11 cellular contexts compared by ENCODE assay signal in genomic region chr21:42003051-42003461, GRCh38. TPM values are rescaled to one million over a fixed set of nuclear protein-coding genes. Genes with fewer than 3 reads are reported as not detected.
DNase-seq lines count a peak whose midpoint lies in the region; ATAC-seq, FAIRE-seq and TF ChIP-seq lines count a peak whose summit lies in the region.
"Had no signal": no experiment of that assay in that cellular context is flagged by ENCODE, and none has a peak within 500 bp of the region (broad histone marks: within the 10 kb centered on the region; RNA-seq: fewer than 3 reads in every experiment).

No MANE protein-coding gene starts in this region.

- SMC1A ChIA-PET in GM12878 (lab: Charles Lee; ENCODE audit: uncharacterized antibody, unreplicated experiment) = interaction anchor here (0.9 to 1.6 kb wide), 5 partner anchors 9 to 114 kb away, joined by 3 to 5 read pairs (median 4); no protein-coding TSS in a partner anchor

- H3K36me3 ChIP-seq in GM12878 (ENCODE audit: control insufficient read depth in 2 of 2, insufficient read depth in 2 of 2, low read length in 1 of 2) = peaks cover 0 to 14% of the 10 kb centered on the region in 2 experiments; a peak in 2 of 4 replicates

- in situ Hi-C loops in GM12878 (cut with MboI) = loop anchor here (5.0 kb wide), 1 partner anchor 76 kb away; no protein-coding TSS in a partner anchor

- H3K27me3 ChIP-seq in GM12878 (replicated peaks in 1 of 2; ENCODE audit: control insufficient read depth in 2 of 2, insufficient read depth in 2 of 2, low read length in 1 of 2) = no peaks in the 10 kb centered on the region
- H3K27me3 ChIP-seq: gastroesophageal sphincter had no signal

- no peak for DNase-seq in GM12891 (ENCODE audit: insufficient read length, low spot score)
- peak; percentile 99 for DNase-seq in RKO (ENCODE audit: low spot score)
- no peak for DNase-seq in GM12878 (ENCODE audit: low read depth, low spot score)
- DNase-seq in stimulated activated CD4-positive, alpha-beta T cell treated with anti-CD3 and anti-CD28 coated beads, Interleukin-1b, Interleukin-23, amount 100 ng/mL, for 48 hours = peak; percentile 52
- DNase-seq in NCI-H2196 (lab: John Stamatoyannopoulos, UW; ENCODE audit: unreplicated experiment) = no peak
- no peak for DNase-seq in middle frontal gyrus (ENCODE audit: extremely low spot score, low spot score)
- no peak for DNase-seq in AML-193 (lab: John Stamatoyannopoulos, UW)
- DNase-seq: naive B cell, NCI-H2081 had no signal

- no peak for TF ChIP-seq RAD21 in GM12878 (IDR thresholded peaks at IDR 0.05; ENCODE audit: insufficient read depth, low read depth, low read length)

- no peaks in the 10 kb centered on the region for H4K20me1 ChIP-seq in GM12878 (ENCODE audit: control insufficient read depth, insufficient read depth)

- peak overlapping the region; percentile 48 for H3K4me2 ChIP-seq in GM12878 (ENCODE audit: control insufficient read depth, insufficient read depth)

- TF ChIP-seq EP300 in GM12878 (IDR thresholded peaks at IDR 0.05; ENCODE audit: borderline replicate concordance in 1 of 2, control insufficient read depth in 1 of 2, low read depth in 2 of 2, low read length in 2 of 2) = no peak

- peak overlapping the region; percentile 55; the same call in 1 of the 2 replicates for H3K9ac ChIP-seq in GM12878 (ENCODE audit: control insufficient read depth, insufficient read depth, low read length)

- POLR2A ChIA-PET in GM12878 (lab: Charles Lee) = interaction anchor here (0.8 to 1.4 kb wide), 4 partner anchors 16 to 127 kb away, joined by 3 to 9 read pairs (median 4); no protein-coding TSS in a partner anchor

- peak overlapping the region; percentile 79 for H3K27ac ChIP-seq in GM12878 (ENCODE audit: control insufficient read depth, insufficient read depth)
- H3K27ac ChIP-seq: gastroesophageal sphincter had no signal

- intact Hi-C loops in GM12878 (cut with micrococcal nuclease; ENCODE audit: unreplicated experiment) = loop anchor here (2.0 to 10.0 kb wide), 4 partner anchors 51 to 638 kb away; partner anchors contain the start of genes C2CD2 and MX2

- no peak for TF ChIP-seq CTCF in GM12878 (IDR thresholded peaks at IDR 0.05 in 2 of 3, conservative IDR thresholded peaks at IDR 0.05 in 1 of 3; ENCODE audit: control insufficient read depth in 2 of 3, extremely low read depth in 1 of 3, insufficient read depth in 1 of 3, low read depth in 3 of 3, low read length in 3 of 3)

- H3K4me3 ChIP-seq in GM12878 = peak overlapping the region; percentile 50; the same call in 1 of the 2 replicates
- H3K4me3 ChIP-seq: gastroesophageal sphincter had no signal

- WGBS in GM12878 (ENCODE audit: insufficient coverage, insufficient replicate concordance, low lambda C conversion rate, missing lambda C conversion rate) = 26% methylated on average over 4 of the region's 4 CpGs

- no peaks in the 10 kb centered on the region for H3K9me3 ChIP-seq in GM12878 (replicated peaks; ENCODE audit: control insufficient read depth, insufficient read depth, low read length)
- H3K9me3 ChIP-seq: gastroesophageal sphincter had no signal

- peak overlapping the region; percentile 24; the same call in 1 of the 2 replicates for H2AFZ ChIP-seq in GM12878 (ENCODE audit: control insufficient read depth, low read depth, low read length)

- TF ChIP-seq POLR2A in GM12891 (IDR thresholded peaks at IDR 0.05; ENCODE audit: low read depth, low read length) = no peak
- no peak for TF ChIP-seq POLR2A in GM12878 (IDR thresholded peaks at IDR 0.05; ENCODE audit: low read depth, low read length)

- BruUV-seq in GM12878 (replicated peaks; lab: Mats Ljungman, UMichigan) = TSS peak; percentile 86

- FAIRE-seq in GM12891 (lab: Jason Lieb, UNC) = peak; percentile 52
- FAIRE-seq in GM12878 (lab: Jason Lieb, UNC) = no peak

- peak; percentile 50 for ATAC-seq in GM12878
- ATAC-seq in HG03039 (IDR thresholded peaks at IDR 0.05; ENCODE audit: unreplicated experiment) = no peak
- ATAC-seq: gastroesophageal sphincter had no signal

- peaks cover 20% of the 10 kb centered on the region for H3K4me1 ChIP-seq in GM12878 (ENCODE audit: control insufficient read depth, insufficient read depth, low read length)
- H3K4me1 ChIP-seq: gastroesophageal sphincter had no signal

- peaks cover 56% of the 10 kb centered on the region for H3K79me2 ChIP-seq in GM12878 (ENCODE audit: control insufficient read depth, insufficient read depth, low read length)

- CTCF ChIA-PET in GM12878 (lab: Yijun Ruan, JAX) = interaction anchor here (0.7 to 1.4 kb wide), 3 partner anchors 46 to 142 kb away, joined by 3 to 4 read pairs (median 3); no protein-coding TSS in a partner anchor

- RAD21 ChIA-PET in GM12878 (lab: Charles Lee; ENCODE audit: unreplicated experiment) = interaction anchor here (1.2 to 1.5 kb wide), 4 partner anchors 50 to 115 kb away, joined by 5 to 7 read pairs (median 6); no protein-coding TSS in a partner anchor

TF ChIP-seq in GM12891, 5 proteins besides CTCF, POLR2A, EP300 and RAD21:
- TF ChIP-seq PAX5 (IDR thresholded peaks at IDR 0.05; ENCODE audit: insufficient read depth, low read length, severe bottlenecking) (no peak), SPI1 (IDR thresholded peaks at IDR 0.05; ENCODE audit: low read depth, low read length) (peak; percentile 70), TAF1 (IDR thresholded peaks at IDR 0.05; ENCODE audit: low read depth, low read length) (no peak)

TF ChIP-seq in GM12878, 131 proteins besides CTCF, POLR2A, EP300 and RAD21:
- TF ChIP-seq FOS (IDR thresholded peaks at IDR 0.05; ENCODE audit: borderline replicate concordance, extremely low read depth, insufficient read length) = no peak
- TF ChIP-seq ZBED1 (IDR thresholded peaks at IDR 0.05; ENCODE audit: borderline replicate concordance) = 0 out of 2 replicates have a peak, but pooled peaks have one; percentile 3
- no peak for TF ChIP-seq SUPT20H (IDR thresholded peaks at IDR 0.05; ENCODE audit: borderline replicate concordance, control insufficient read depth, low read depth, low read length)
- TF ChIP-seq SPI1 (IDR thresholded peaks at IDR 0.05; ENCODE audit: borderline replicate concordance, insufficient read depth, low read depth, low read length) = peak; percentile 72
- TF ChIP-seq, protein P1, sequence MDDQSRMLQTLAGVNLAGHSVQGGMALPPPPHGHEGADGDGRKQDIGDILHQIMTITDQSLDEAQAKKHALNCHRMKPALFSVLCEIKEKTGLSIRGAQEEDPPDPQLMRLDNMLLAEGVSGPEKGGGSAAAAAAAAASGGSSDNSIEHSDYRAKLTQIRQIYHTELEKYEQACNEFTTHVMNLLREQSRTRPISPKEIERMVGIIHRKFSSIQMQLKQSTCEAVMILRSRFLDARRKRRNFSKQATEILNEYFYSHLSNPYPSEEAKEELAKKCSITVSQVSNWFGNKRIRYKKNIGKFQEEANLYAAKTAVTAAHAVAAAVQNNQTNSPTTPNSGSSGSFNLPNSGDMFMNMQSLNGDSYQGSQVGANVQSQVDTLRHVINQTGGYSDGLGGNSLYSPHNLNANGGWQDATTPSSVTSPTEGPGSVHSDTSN (IDR thresholded peaks at IDR 0.05; ENCODE audit: insufficient replicate concordance, low read depth, low read length) = peak; percentile 5
- TF ChIP-seq BHLHE40 (IDR thresholded peaks at IDR 0.05; ENCODE audit: borderline replicate concordance in 1 of 2, low read depth in 2 of 2, low read length in 1 of 2) = peak; percentile 49 to 52; a peak in 1 of 4 replicates
TF ChIP-seq in GM12878: peak in this region for 4.

RNA-seq across cellular contexts. Expression of gene ZBTB21, which starts 7.1 kb away (rescaled TPM):
- polyA plus RNA-seq in GM12891 (2012; ENCODE audit: low read depth, missing spikeins) = 6.1 TPM
- total RNA-seq in GM12878 (2013; cell fraction: nucleolus; rRNA removed) = 28.7 and 28.9 TPM in 2 replicates
- total RNA-seq in GM12878 (2014; rRNA removed) (8.5 and 9.8 TPM in 2 replicates), GM12878 (2014; rRNA removed; fragmentation: Illumina TruSeq; extraction: Trizol) (13.1 and 13.4 TPM in 2 replicates), GM12878 (2021) (17.9 and 21.6 TPM in 2 replicates)
- polyA plus RNA-seq in GM12878 (2011; ENCODE audit: low read depth) = 6.1 TPM
- polyA plus RNA-seq in GM12878 (2011; rRNA removed) (9.1 and 9.6 TPM in 2 replicates), GM12878 (2014; fragmentation: Illumina TruSeq; extraction: Trizol) (12.6 and 12.7 TPM in 2 replicates), GM12878 (2014; fragmentation: Nextera tagmentation; extraction: Ambion mirVana) (1 to 10 TPM; 1.8 to 2.3 TPM), GM12878 (2014; rRNA removed) (6.3 and 7.0 TPM in 2 replicates), GM12878 (2016; fragmentation: Nextera tagmentation; extraction: Ambion mirVana) (10 to 100 TPM; 11.3 to 13.9 TPM)
- 5.7 and 11.2 TPM in 2 replicates for polyA plus RNA-seq in GM12878 (2011; cell fraction: cytosol; rRNA removed)
- polyA plus RNA-seq in GM12878 (2011; cell fraction: nucleus; rRNA removed) = 12.9 and 18.3 TPM in 2 replicates
- 9.1 and 9.6 TPM in 2 replicates for polyA plus RNA-seq in GM12878 (2012)
- 14.7 and 15.7 TPM in 2 replicates for polyA minus RNA-seq in GM12878 (2011; rRNA and poly(A)+ RNA removed)
- 6.4 and 8.6 TPM in 2 replicates for polyA minus RNA-seq in GM12878 (2011; cell fraction: cytosol; rRNA and poly(A)+ RNA removed)
- polyA minus RNA-seq in GM12878 (2011; cell fraction: nucleus; rRNA and poly(A)+ RNA removed) = 10.8 and 12.8 TPM in 2 replicates

RNA-seq across cellular contexts. Expression of gene C2CD2, which starts 49.2 kb away (rescaled TPM):
- polyA plus RNA-seq in GM12891 (2012; ENCODE audit: low read depth, missing spikeins) = 9.1 TPM
- 193 and 225 TPM in 2 replicates for total RNA-seq in GM12878 (2013; cell fraction: nucleolus; rRNA removed)
- total RNA-seq in GM12878 (2014; rRNA removed) (13.0 and 13.7 TPM in 2 replicates), GM12878 (2014; rRNA removed; fragmentation: Illumina TruSeq; extraction: Trizol) (8.3 and 10.9 TPM in 2 replicates), GM12878 (2021) (11.2 and 11.6 TPM in 2 replicates)
- polyA plus RNA-seq in GM12878 (2011; ENCODE audit: low read depth) = 4.4 TPM
- polyA plus RNA-seq in GM12878 (2011; rRNA removed) (26.9 and 30.9 TPM in 2 replicates), GM12878 (2014; fragmentation: Illumina TruSeq; extraction: Trizol) (8.8 and 9.3 TPM in 2 replicates), GM12878 (2014; fragmentation: Nextera tagmentation; extraction: Ambion mirVana) (1 to 10 TPM; 2.2 to 2.9 TPM), GM12878 (2014; rRNA removed) (9.9 and 11.1 TPM in 2 replicates), GM12878 (2016; fragmentation: Nextera tagmentation; extraction: Ambion mirVana) (1 to 10 TPM; 2.5 to 4.9 TPM)
- polyA plus RNA-seq in GM12878 (2011; cell fraction: cytosol; rRNA removed) = 22.6 and 26.7 TPM in 2 replicates
- polyA plus RNA-seq in GM12878 (2011; cell fraction: nucleus; rRNA removed) = 59.4 and 76.9 TPM in 2 replicates
- 7.7 and 13.4 TPM in 2 replicates for polyA plus RNA-seq in GM12878 (2012)
- polyA minus RNA-seq in GM12878 (2011; rRNA and poly(A)+ RNA removed) = 57.2 and 71.5 TPM in 2 replicates
- 9.8 and 11.5 TPM in 2 replicates for polyA minus RNA-seq in GM12878 (2011; cell fraction: cytosol; rRNA and poly(A)+ RNA removed)
- polyA minus RNA-seq in GM12878 (2011; cell fraction: nucleus; rRNA and poly(A)+ RNA removed) = 29.0 and 42.4 TPM in 2 replicates

Comparison
In these comparisons a context has a peak if more than half of its experiments do, and no peak if none do; other contexts are left out.
1. DNase-seq: peak in RKO (single experiment) and stimulated activated CD4-positive, alpha-beta T cell treated with anti-CD3 and anti-CD28 coated beads, Interleukin-1b, Interleukin-23, amount 100 ng/mL, for 48 hours (single experiment); none in GM12891 (single experiment), GM12878 (single experiment), NCI-H2196 (single experiment), middle frontal gyrus (single experiment) and AML-193 (0 of 2).